3 cellular contexts compared by ENCODE assay signal in genomic region chr7:127437241-127437640, GRCh38.
TF ChIP-seq lines count a peak whose summit lies in the region.

No MANE protein-coding gene starts in this region.

TF ChIP-seq in SK-N-SH treated with all-trans-retinoic acid at 6 μM for 48 hours, 23 proteins besides CTCF, POLR2A, EP300 and RAD21:
- TF ChIP-seq CSRNP3 (CRISPR knock-in tag; IDR thresholded peaks at IDR 0.05): no peak
- no peak for TF ChIP-seq ARNTL (CRISPR knock-in tag; IDR thresholded peaks at IDR 0.05; ENCODE audit: borderline replicate concordance, low read depth)
- TF ChIP-seq PPARA (CRISPR knock-in tag; IDR thresholded peaks at IDR 0.05; ENCODE audit: borderline replicate concordance): no peak
- TF ChIP-seq ISL1 (CRISPR knock-in tag; IDR thresholded peaks at IDR 0.05): no peak
- TF ChIP-seq ESRRG (CRISPR knock-in tag; IDR thresholded peaks at IDR 0.05): no peak
- TF ChIP-seq, protein P1, sequence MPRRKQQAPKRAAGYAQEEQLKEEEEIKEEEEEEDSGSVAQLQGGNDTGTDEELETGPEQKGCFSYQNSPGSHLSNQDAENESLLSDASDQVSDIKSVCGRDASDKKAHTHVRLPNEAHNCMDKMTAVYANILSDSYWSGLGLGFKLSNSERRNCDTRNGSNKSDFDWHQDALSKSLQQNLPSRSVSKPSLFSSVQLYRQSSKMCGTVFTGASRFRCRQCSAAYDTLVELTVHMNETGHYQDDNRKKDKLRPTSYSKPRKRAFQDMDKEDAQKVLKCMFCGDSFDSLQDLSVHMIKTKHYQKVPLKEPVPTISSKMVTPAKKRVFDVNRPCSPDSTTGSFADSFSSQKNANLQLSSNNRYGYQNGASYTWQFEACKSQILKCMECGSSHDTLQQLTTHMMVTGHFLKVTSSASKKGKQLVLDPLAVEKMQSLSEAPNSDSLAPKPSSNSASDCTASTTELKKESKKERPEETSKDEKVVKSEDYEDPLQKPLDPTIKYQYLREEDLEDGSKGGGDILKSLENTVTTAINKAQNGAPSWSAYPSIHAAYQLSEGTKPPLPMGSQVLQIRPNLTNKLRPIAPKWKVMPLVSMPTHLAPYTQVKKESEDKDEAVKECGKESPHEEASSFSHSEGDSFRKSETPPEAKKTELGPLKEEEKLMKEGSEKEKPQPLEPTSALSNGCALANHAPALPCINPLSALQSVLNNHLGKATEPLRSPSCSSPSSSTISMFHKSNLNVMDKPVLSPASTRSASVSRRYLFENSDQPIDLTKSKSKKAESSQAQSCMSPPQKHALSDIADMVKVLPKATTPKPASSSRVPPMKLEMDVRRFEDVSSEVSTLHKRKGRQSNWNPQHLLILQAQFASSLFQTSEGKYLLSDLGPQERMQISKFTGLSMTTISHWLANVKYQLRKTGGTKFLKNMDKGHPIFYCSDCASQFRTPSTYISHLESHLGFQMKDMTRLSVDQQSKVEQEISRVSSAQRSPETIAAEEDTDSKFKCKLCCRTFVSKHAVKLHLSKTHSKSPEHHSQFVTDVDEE (CRISPR knock-in tag; IDR thresholded peaks at IDR 0.05): no peak
- TF ChIP-seq SNAI2 (CRISPR knock-in tag; IDR thresholded peaks at IDR 0.05): no peak
- TF ChIP-seq ZFP30 (CRISPR knock-in tag; IDR thresholded peaks at IDR 0.05): no peak
- no peak for TF ChIP-seq BACH2 (CRISPR knock-in tag; IDR thresholded peaks at IDR 0.05; ENCODE audit: borderline replicate concordance)
TF ChIP-seq in SK-N-SH treated with all-trans-retinoic acid at 6 μM for 48 hours: peak in this region for 0.

TF ChIP-seq in SK-N-SH, 30 proteins besides CTCF, POLR2A, EP300 and RAD21:
- TF ChIP-seq, protein P2, sequence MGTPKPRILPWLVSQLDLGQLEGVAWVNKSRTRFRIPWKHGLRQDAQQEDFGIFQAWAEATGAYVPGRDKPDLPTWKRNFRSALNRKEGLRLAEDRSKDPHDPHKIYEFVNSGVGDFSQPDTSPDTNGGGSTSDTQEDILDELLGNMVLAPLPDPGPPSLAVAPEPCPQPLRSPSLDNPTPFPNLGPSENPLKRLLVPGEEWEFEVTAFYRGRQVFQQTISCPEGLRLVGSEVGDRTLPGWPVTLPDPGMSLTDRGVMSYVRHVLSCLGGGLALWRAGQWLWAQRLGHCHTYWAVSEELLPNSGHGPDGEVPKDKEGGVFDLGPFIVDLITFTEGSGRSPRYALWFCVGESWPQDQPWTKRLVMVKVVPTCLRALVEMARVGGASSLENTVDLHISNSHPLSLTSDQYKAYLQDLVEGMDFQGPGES (IDR thresholded peaks at IDR 0.05; ENCODE audit: low read depth, low read length): no peak
- TF ChIP-seq SMC3 (IDR thresholded peaks at IDR 0.05; ENCODE audit: low read depth, low read length) (no peak), MAX (IDR thresholded peaks at IDR 0.05; ENCODE audit: low read depth) (no peak)

TF ChIP-seq in GM23338, 12 proteins besides CTCF, POLR2A, EP300 and RAD21 (continued from another document):
- TF ChIP-seq, protein P3, sequence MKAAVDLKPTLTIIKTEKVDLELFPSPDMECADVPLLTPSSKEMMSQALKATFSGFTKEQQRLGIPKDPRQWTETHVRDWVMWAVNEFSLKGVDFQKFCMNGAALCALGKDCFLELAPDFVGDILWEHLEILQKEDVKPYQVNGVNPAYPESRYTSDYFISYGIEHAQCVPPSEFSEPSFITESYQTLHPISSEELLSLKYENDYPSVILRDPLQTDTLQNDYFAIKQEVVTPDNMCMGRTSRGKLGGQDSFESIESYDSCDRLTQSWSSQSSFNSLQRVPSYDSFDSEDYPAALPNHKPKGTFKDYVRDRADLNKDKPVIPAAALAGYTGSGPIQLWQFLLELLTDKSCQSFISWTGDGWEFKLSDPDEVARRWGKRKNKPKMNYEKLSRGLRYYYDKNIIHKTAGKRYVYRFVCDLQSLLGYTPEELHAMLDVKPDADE (IDR thresholded peaks at IDR 0.05): no peak
TF ChIP-seq in GM23338: peak in this region for 0.
